Comparison of ENCODE assay signal across 33 cellular contexts in genomic region chr1:64302194-64302593, GRCh38.
"Had no signal": no experiment of that assay in that cellular context is flagged by ENCODE, and none has a peak within 500 bp of the region (broad histone marks: within the 10 kb centered on the region; RNA-seq: fewer than 3 reads in every experiment).

No MANE protein-coding gene starts in this region.

- H3K27me3 ChIP-seq: MG63 had no signal

- DNase-seq: Karpas-422, Kasumi-1, MG63, MM.1S, MV-4-11, NCI-H1048, NCI-H1092, NCI-H1092 treated with DMSO at 0.1 percent for 48 hours, NCI-H1105, NCI-H1105 treated with DMSO at 0.1 percent for 48 hours, NCI-H1417, NCI-H1417 treated with DMSO at 0.1 percent for 48 hours, NCI-H1436, NCI-H1436 treated with DMSO at 0.1 percent for 48 hours, NCI-H146, NCI-H1694, NCI-H1694 treated with DMSO at 0.1 percent for 48 hours, NCI-H187, NCI-H187 treated with DMSO at 0.1 percent for 48 hours, NCI-H1930, NCI-H2029, NCI-H2029 treated with DMSO at 0.1 percent for 48 hours, NCI-H2081, NCI-H2081 treated with DMSO at 0.1 percent for 48 hours, NCI-H2107, NCI-H2171, NCI-H2171 treated with DMSO at 0.1 percent for 48 hours, NCI-H2227 treated with DMSO at 0.1 percent for 48 hours, NCI-H345, NCI-H446, NCI-H446 treated with DMSO at 0.1 percent for 48 hours, NCI-H510A, NCI-H510A treated with DMSO at 0.1 percent for 48 hours had no signal

- H3K4me3 ChIP-seq: MG63 had no signal

- H3K36me3 ChIP-seq: MG63 had no signal
